Comparison of ENCODE assay signal across 10 cellular contexts in genomic region chr2:73237168-73237567, GRCh38. TPM values are rescaled to one million over a fixed set of nuclear protein-coding genes. Genes with fewer than 3 reads are reported as not detected.
A peak's percentile ranks its signal among the peaks of the same experiment; 100 is the strongest.
DNase-seq lines count a peak whose midpoint lies in the region; ATAC-seq and TF ChIP-seq lines count a peak whose summit lies in the region.
"Had no signal": no experiment of that assay in that cellular context is flagged by ENCODE, and none has a peak within 500 bp of the region (broad histone marks: within the 10 kb centered on the region; RNA-seq: fewer than 3 reads in every experiment).

No MANE protein-coding gene starts in this region.

- peaks cover 19% of the 10 kb centered on the region for H3K36me3 Mint-ChIP-seq in activated CD4-positive, alpha-beta T cell treated with anti-CD3 and anti-CD28 coated beads, Interleukin-2, amount 10 ng/mL, durations not matched to agents 7 days and 5 days (ENCODE audit: low read depth)
- H3K36me3 Mint-ChIP-seq in T-cell (peaks cover 7% of the 10 kb centered on the region), nephron (ENCODE audit: low read depth) (peaks cover 13% of the 10 kb centered on the region)

- no peak for TF ChIP-seq CTCF in nephron (IDR thresholded peaks at IDR 0.05; ENCODE audit: unreplicated experiment in 3 of 3)

- no peaks in the 10 kb centered on the region for H3K27me3 Mint-ChIP-seq in activated CD4-positive, alpha-beta T cell treated with anti-CD3 and anti-CD28 coated beads, Interleukin-2, amount 10 ng/mL, durations not matched to agents 7 days and 5 days
- H3K27me3 Mint-ChIP-seq in T-cell (no peaks in the 10 kb centered on the region), nephron (ENCODE audit: low read depth) (peaks cover 3% of the 10 kb centered on the region)

- H3K4me1 Mint-ChIP-seq in activated CD4-positive, alpha-beta T cell treated with anti-CD3 and anti-CD28 coated beads, Interleukin-2, amount 10 ng/mL, durations not matched to agents 7 days and 5 days = peaks cover 44% of the 10 kb centered on the region
- peaks cover 50 to 54% (median 51%) of the 10 kb centered on the region in 3 donors for H3K4me1 Mint-ChIP-seq in T-cell
- H3K4me1 Mint-ChIP-seq in nephron = peaks cover 28% of the 10 kb centered on the region

- no peak overlapping the region for H3K4me3 Mint-ChIP-seq in activated CD4-positive, alpha-beta T cell treated with anti-CD3 and anti-CD28 coated beads, Interleukin-2, amount 10 ng/mL, durations not matched to agents 7 days and 5 days
- H3K4me3 Mint-ChIP-seq in T-cell (peak overlapping the region in 1 of 3 donors; percentile 1), nephron (peak overlapping the region in 2 of 3 experiments; percentile 13 to 26)

- POLR2A ChIA-PET in activated CD4-positive, alpha-beta T cell treated with anti-CD3 and anti-CD28 coated beads, Interleukin-2, amount 10 ng/mL, durations not matched to agents 7 days and 5 days (lab: Charles Lee) = no interaction called here
- POLR2A ChIA-PET in T-cell (lab: Charles Lee) = no interaction called here

- peak overlapping the region; percentile 55 for H3K27ac Mint-ChIP-seq in activated CD4-positive, alpha-beta T cell treated with anti-CD3 and anti-CD28 coated beads, Interleukin-2, amount 10 ng/mL, durations not matched to agents 7 days and 5 days
- H3K27ac Mint-ChIP-seq in T-cell (peak overlapping the region; percentile 4 to 56), nephron (no peak overlapping the region)

- DNase-seq in activated CD4-positive, alpha-beta T cell treated with anti-CD3 and anti-CD28 coated beads, Interleukin-2, amount 10 ng/mL, durations not matched to agents 7 days and 5 days = no peak
- no peak for DNase-seq in activated CD4-positive, alpha-beta T cell treated with anti-CD3 and anti-CD28 coated beads, Interleukin-2, amount 50 U/mL, for 1 hour
- DNase-seq in T-cell = no peak
- DNase-seq in OCI-M2 (lab: John Stamatoyannopoulos, UW; ENCODE audit: unreplicated experiment) = no peak
- DNase-seq: brain microvascular endothelial cell, NCI-H2171 treated with DMSO at 0.1 percent for 48 hours, thyroid gland had no signal

- no peaks in the 10 kb centered on the region for H3K9me3 Mint-ChIP-seq in activated CD4-positive, alpha-beta T cell treated with anti-CD3 and anti-CD28 coated beads, Interleukin-2, amount 10 ng/mL, durations not matched to agents 7 days and 5 days
- H3K9me3 Mint-ChIP-seq in T-cell = no peaks in the 10 kb centered on the region
- H3K9me3 Mint-ChIP-seq in nephron = no peaks in the 10 kb centered on the region

- CTCF ChIA-PET in activated CD4-positive, alpha-beta T cell treated with anti-CD3 and anti-CD28 coated beads, Interleukin-2, amount 10 ng/mL, durations not matched to agents 7 days and 5 days (lab: Charles Lee) = interaction anchor here (1.2 to 2.3 kb wide), 6 partner anchors 8 to 60 kb away, joined by 3 to 8 read pairs (median 4); no protein-coding TSS in a partner anchor
- CTCF ChIA-PET in T-cell (lab: Charles Lee) = interaction anchor here (0.5 to 2.5 kb wide), 3 partner anchors 52 to 60 kb away, joined by 3 to 10 read pairs (median 3); no protein-coding TSS in a partner anchor

- no peak for ATAC-seq in T-cell (replicated peaks in 1 of 4)
- ATAC-seq in GM18517 (IDR thresholded peaks at IDR 0.05; ENCODE audit: unreplicated experiment) = no peak

RNA-seq across cellular contexts. Expression of gene CCT7, which starts 3.1 kb away (rescaled TPM):
- total RNA-seq in activated CD4-positive, alpha-beta T cell treated with anti-CD3 and anti-CD28 coated beads, Interleukin-2, amount 10 ng/mL, durations not matched to agents 7 days and 5 days = 100 to 1,000 TPM; 281 to 310 TPM
- total RNA-seq in T-cell = 100 to 1,000 TPM; 120 to 210 (median 193) TPM

RNA-seq across cellular contexts. Expression of gene PRADC1, which starts 4.1 kb away (rescaled TPM):
- total RNA-seq in activated CD4-positive, alpha-beta T cell treated with anti-CD3 and anti-CD28 coated beads, Interleukin-2, amount 10 ng/mL, durations not matched to agents 7 days and 5 days = 10 to 100 TPM; 12.5 to 13.7 TPM
- total RNA-seq in T-cell = 1 to 10 TPM; 6.1 to 9.9 (median 6.4) TPM

RNA-seq across cellular contexts. Expression of gene SMYD5, which starts 23.1 kb away (rescaled TPM):
- 10 to 100 TPM; 13.6 to 16.5 TPM for total RNA-seq in activated CD4-positive, alpha-beta T cell treated with anti-CD3 and anti-CD28 coated beads, Interleukin-2, amount 10 ng/mL, durations not matched to agents 7 days and 5 days
- 10 to 100 TPM; 38.2 to 56.9 (median 44.5) TPM for total RNA-seq in T-cell

RNA-seq across cellular contexts. Expression of gene NOTO, which starts 34.8 kb away (rescaled TPM):
- not detected for total RNA-seq in activated CD4-positive, alpha-beta T cell treated with anti-CD3 and anti-CD28 coated beads, Interleukin-2, amount 10 ng/mL, durations not matched to agents 7 days and 5 days
- total RNA-seq in T-cell = not detected
- total RNA-seq: skeletal muscle tissue, thyroid gland had no signal

RNA-seq across cellular contexts. Expression of gene FBXO41, which starts 47.1 kb away (rescaled TPM):
- total RNA-seq in activated CD4-positive, alpha-beta T cell treated with anti-CD3 and anti-CD28 coated beads, Interleukin-2, amount 10 ng/mL, durations not matched to agents 7 days and 5 days = 10 to 100 TPM; 18.2 to 20.2 TPM
- 10 to 100 TPM; 17.6 to 23.7 (median 19.6) TPM for total RNA-seq in T-cell

Comparison
In these comparisons a context has a peak if more than half of its experiments do, and no peak if none do; other contexts are left out.
1. H3K27ac Mint-ChIP-seq: peak in activated CD4-positive, alpha-beta T cell treated with anti-CD3 and anti-CD28 coated beads, Interleukin-2, amount 10 ng/mL, durations not matched to agents 7 days and 5 days (single experiment) and T-cell (2 of 2); none in nephron (0 of 3).